Comparison of ENCODE assay signal across 8 cellular contexts in genomic region chr2:46545015-46545839, GRCh38. TPM values are rescaled to one million over a fixed set of nuclear protein-coding genes. Genes with fewer than 3 reads are reported as not detected.
DNase-seq lines count a peak whose midpoint lies in the region; ATAC-seq, FAIRE-seq and TF ChIP-seq lines count a peak whose summit lies in the region.

No MANE protein-coding gene starts in this region.

- TF ChIP-seq RAD21 in A549 (conservative IDR thresholded peaks at IDR 0.05 in 1 of 2, IDR thresholded peaks at IDR 0.05 in 1 of 2) = no peak

- no peaks in the 10 kb centered on the region for H3K27me3 ChIP-seq in Loucy (ENCODE audit: insufficient read depth, low read length, poor library complexity, severe bottlenecking)
- no peaks in the 10 kb centered on the region for H3K27me3 ChIP-seq in right cardiac atrium (ENCODE audit: control insufficient read depth, insufficient read depth)
- no peaks in the 10 kb centered on the region for H3K27me3 ChIP-seq in Caco-2 (replicated peaks; ENCODE audit: control insufficient read depth, insufficient read depth, low read length)

- no peak for TF ChIP-seq CTCF in A549 (IDR thresholded peaks at IDR 0.05)
- TF ChIP-seq CTCF in Loucy (conservative IDR thresholded peaks at IDR 0.05; ENCODE audit: low read length) = no peak
- TF ChIP-seq CTCF in Calu3 (IDR thresholded peaks at IDR 0.05; ENCODE audit: unreplicated experiment) = no peak
- TF ChIP-seq CTCF in Caco-2 (IDR thresholded peaks at IDR 0.05; ENCODE audit: insufficient read depth in 1 of 2, low read depth in 1 of 2, low read length in 1 of 2, severe bottlenecking in 1 of 2, unreplicated experiment in 1 of 2) = no peak

- BruUV-seq in Calu3 (replicated peaks; lab: Mats Ljungman, UMichigan) = no TSS peak
- no TSS peak for BruUV-seq in Caco-2 (replicated peaks; lab: Mats Ljungman, UMichigan)

- intact Hi-C loops in right cardiac atrium (cut with DNase I) = no loop called here
- intact Hi-C loops in Calu3 (cut with micrococcal nuclease; ENCODE audit: unreplicated experiment) = no loop called here
- intact Hi-C loops in Caco-2 (cut with micrococcal nuclease; ENCODE audit: unreplicated experiment) = no loop called here

- POLR2A ChIA-PET in A549 (lab: Yijun Ruan, JAX) (no interaction called here), Caco-2 (lab: Charles Lee) (no interaction called here)

- no peak for FAIRE-seq in A549 (lab: Jason Lieb, UNC)

- peaks cover 10% of the 10 kb centered on the region for H3K4me1 Mint-ChIP-seq in Calu3 (ENCODE audit: low read depth, unreplicated experiment)
- H3K4me1 Mint-ChIP-seq in Caco-2 (ENCODE audit: low read depth, unreplicated experiment) = peaks cover 6% of the 10 kb centered on the region

- H3K4me3 ChIP-seq in A549 (no peak overlapping the region), Loucy (ENCODE audit: low read length, poor library complexity, severe bottlenecking) (peak overlapping the region; percentile 82), right cardiac atrium (ENCODE audit: low read length) (no peak overlapping the region), Caco-2 (ENCODE audit: low read depth, low read length) (no peak overlapping the region)

- peaks cover 28% of the 10 kb centered on the region for H3K36me3 Mint-ChIP-seq in Calu3 (ENCODE audit: insufficient read depth, unreplicated experiment)
- peaks cover 6% of the 10 kb centered on the region for H3K36me3 Mint-ChIP-seq in Caco-2 (ENCODE audit: insufficient read depth, unreplicated experiment)

- 77% methylated on average over 7 of the region's 7 CpGs for WGBS in A549 (ENCODE audit: missing lambda C conversion rate)
- WGBS in right cardiac atrium = 48% methylated on average over 7 of the region's 7 CpGs

- CTCF ChIA-PET in A549 (lab: Yijun Ruan, JAX) (interaction anchor here (0.6 to 2.8 kb wide), 7 partner anchors 10 to 606 kb away, joined by 3 to 13 read pairs (median 3); no protein-coding TSS in a partner anchor), Calu3 (lab: Charles Lee) (no interaction called here), Caco-2 (lab: Charles Lee) (interaction anchor here (0.6 kb wide), 2 partner anchors 8 to 242 kb away, joined by 3 read pairs; no protein-coding TSS in a partner anchor)

- H3K36me3 ChIP-seq in Loucy (ENCODE audit: insufficient read depth, low read length) (no peaks in the 10 kb centered on the region), Caco-2 (ENCODE audit: control insufficient read depth, insufficient read depth, low read length) (no peaks in the 10 kb centered on the region)

- ATAC-seq in A549 (no peak), GM18907 (IDR thresholded peaks at IDR 0.05; ENCODE audit: unreplicated experiment) (peak; percentile 25), right cardiac atrium (no peak)

- H3K4me2 ChIP-seq in A549 (peak overlapping the region; percentile 99), Loucy (ENCODE audit: low read depth, low read length, poor library complexity, severe bottlenecking) (peak overlapping the region; percentile 86)

- no peak overlapping the region for H3K9ac ChIP-seq in Loucy (ENCODE audit: low read depth, low read length, poor library complexity, severe bottlenecking)

- H3K4me1 ChIP-seq in A549 (peaks cover 24% of the 10 kb centered on the region), Loucy (ENCODE audit: insufficient read depth, low read length, poor library complexity, severe bottlenecking) (peaks cover 32% of the 10 kb centered on the region), right cardiac atrium (ENCODE audit: control insufficient read depth, insufficient read depth, low read length) (peaks cover 42% of the 10 kb centered on the region), Caco-2 (0 out of 2 replicates have a peak, but pooled peaks cover 6% of the 10 kb centered on the region)

- H3K27me3 Mint-ChIP-seq in Calu3 (ENCODE audit: unreplicated experiment) (no peaks in the 10 kb centered on the region), Caco-2 (ENCODE audit: insufficient read depth, unreplicated experiment) (no peaks in the 10 kb centered on the region)

- H3K27ac ChIP-seq in A549 (no peak overlapping the region), right cardiac atrium (ENCODE audit: low read length) (peak overlapping the region; percentile 59)

- H3K9me3 Mint-ChIP-seq in Calu3 (ENCODE audit: low read depth, unreplicated experiment) (no peaks in the 10 kb centered on the region), Caco-2 (ENCODE audit: unreplicated experiment) (no peaks in the 10 kb centered on the region)

- DNase-seq in A549 (ENCODE audit: low read depth in 1 of 2, low spot score in 1 of 2) (no peak), right cardiac atrium (no peak), NCI-H2107 treated with DMSO at 0.1 percent for 48 hours (lab: John Stamatoyannopoulos, UW; ENCODE audit: unreplicated experiment) (no peak), activated gamma-delta T cell treated with Interleukin-2 at 50 U/mL for 16 hours (no peak), Calu3 (no peak), Caco-2 (no peak)

- no peak overlapping the region for H2AFZ ChIP-seq in Loucy (ENCODE audit: low read length)

- H3K27ac Mint-ChIP-seq in Calu3 (ENCODE audit: unreplicated experiment) (no peak overlapping the region), Caco-2 (ENCODE audit: unreplicated experiment) (no peak overlapping the region)

- TF ChIP-seq POLR2A in A549 (IDR thresholded peaks at IDR 0.05; ENCODE audit: low read length) = no peak

- H3F3A ChIP-seq in Loucy (ENCODE audit: low read depth) = no peaks in the 10 kb centered on the region

- H3K9me3 ChIP-seq in A549 (no peaks in the 10 kb centered on the region), Loucy (ENCODE audit: insufficient read depth, low read depth, low read length) (no peaks in the 10 kb centered on the region), right cardiac atrium (ENCODE audit: control insufficient read depth, low read length) (no peaks in the 10 kb centered on the region), Caco-2 (no peaks in the 10 kb centered on the region)

- H3K4me3 Mint-ChIP-seq in Calu3 (ENCODE audit: low read depth, unreplicated experiment) = no peak overlapping the region
- H3K4me3 Mint-ChIP-seq in Caco-2 (ENCODE audit: unreplicated experiment) = no peak overlapping the region

- peaks cover 12% of the 10 kb centered on the region; the same call in 1 of the 2 replicates for H3K79me2 ChIP-seq in Loucy (ENCODE audit: insufficient read depth, low read length)

- peaks cover 12% of the 10 kb centered on the region for H4K20me1 ChIP-seq in Loucy (ENCODE audit: insufficient read depth, low read length, poor library complexity, severe bottlenecking)

- TF ChIP-seq EP300 in A549 (IDR thresholded peaks at IDR 0.05) = no peak

- no peaks in the 10 kb centered on the region for H3K9me2 ChIP-seq in Loucy (replicated peaks; ENCODE audit: low read depth, low read length)

TF ChIP-seq in A549, 52 proteins besides CTCF, POLR2A, EP300 and RAD21 (continues in another document):
- TF ChIP-seq EHMT2 (IDR thresholded peaks at IDR 0.05; ENCODE audit: low read depth) = no peak
- TF ChIP-seq, protein P1, sequence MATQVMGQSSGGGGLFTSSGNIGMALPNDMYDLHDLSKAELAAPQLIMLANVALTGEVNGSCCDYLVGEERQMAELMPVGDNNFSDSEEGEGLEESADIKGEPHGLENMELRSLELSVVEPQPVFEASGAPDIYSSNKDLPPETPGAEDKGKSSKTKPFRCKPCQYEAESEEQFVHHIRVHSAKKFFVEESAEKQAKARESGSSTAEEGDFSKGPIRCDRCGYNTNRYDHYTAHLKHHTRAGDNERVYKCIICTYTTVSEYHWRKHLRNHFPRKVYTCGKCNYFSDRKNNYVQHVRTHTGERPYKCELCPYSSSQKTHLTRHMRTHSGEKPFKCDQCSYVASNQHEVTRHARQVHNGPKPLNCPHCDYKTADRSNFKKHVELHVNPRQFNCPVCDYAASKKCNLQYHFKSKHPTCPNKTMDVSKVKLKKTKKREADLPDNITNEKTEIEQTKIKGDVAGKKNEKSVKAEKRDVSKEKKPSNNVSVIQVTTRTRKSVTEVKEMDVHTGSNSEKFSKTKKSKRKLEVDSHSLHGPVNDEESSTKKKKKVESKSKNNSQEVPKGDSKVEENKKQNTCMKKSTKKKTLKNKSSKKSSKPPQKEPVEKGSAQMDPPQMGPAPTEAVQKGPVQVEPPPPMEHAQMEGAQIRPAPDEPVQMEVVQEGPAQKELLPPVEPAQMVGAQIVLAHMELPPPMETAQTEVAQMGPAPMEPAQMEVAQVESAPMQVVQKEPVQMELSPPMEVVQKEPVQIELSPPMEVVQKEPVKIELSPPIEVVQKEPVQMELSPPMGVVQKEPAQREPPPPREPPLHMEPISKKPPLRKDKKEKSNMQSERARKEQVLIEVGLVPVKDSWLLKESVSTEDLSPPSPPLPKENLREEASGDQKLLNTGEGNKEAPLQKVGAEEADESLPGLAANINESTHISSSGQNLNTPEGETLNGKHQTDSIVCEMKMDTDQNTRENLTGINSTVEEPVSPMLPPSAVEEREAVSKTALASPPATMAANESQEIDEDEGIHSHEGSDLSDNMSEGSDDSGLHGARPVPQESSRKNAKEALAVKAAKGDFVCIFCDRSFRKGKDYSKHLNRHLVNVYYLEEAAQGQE (IDR thresholded peaks at IDR 0.05) = no peak
- TF ChIP-seq BCL3 (IDR thresholded peaks at IDR 0.05) = no peak

RNA-seq across cellular contexts. Expression of gene ATP6V1E2, which starts 2.9 kb away (rescaled TPM):
- 32.4 and 45.6 TPM in 2 replicates for polyA plus RNA-seq in A549 (2011; rRNA removed)
- 17.3 and 19.6 TPM in 2 replicates for polyA plus RNA-seq in A549 (2012; cell fraction: cytosol; rRNA removed)
- 11.1 and 13.5 TPM in 2 replicates for polyA plus RNA-seq in A549 (2012; cell fraction: nucleus; rRNA removed)
- 18.6 to 22.7 TPM (median 19.1 TPM) in 3 replicates for polyA plus RNA-seq in A549 (2017; fragmentation: RNase III; extraction: RNeasy Plus Mini Kit Qiagen cat#74134 plus additional on column Dnase treatment)
- 34.1 and 36.4 TPM in 2 replicates for polyA minus RNA-seq in A549 (2011; rRNA and poly(A)+ RNA removed)
- total RNA-seq in right cardiac atrium = 1 to 10 TPM; 3.4 to 7.0 (median 6.3) TPM
- 3.5 TPM for polyA plus RNA-seq in right cardiac atrium
- total RNA-seq in Calu3 (2022) = 10.6 and 11.5 TPM in 2 replicates
- 9.1 and 10.3 TPM in 2 replicates for total RNA-seq in Caco-2 (2022)

RNA-seq across cellular contexts. Expression of gene RHOQ, which starts 2.9 kb away (rescaled TPM):
- polyA plus RNA-seq in A549 (2011; rRNA removed) (94.5 and 100 TPM in 2 replicates), A549 (2017; fragmentation: RNase III; extraction: RNeasy Plus Mini Kit Qiagen cat#74134 plus additional on column Dnase treatment) (58.8 to 75.5 TPM (median 63.0 TPM) in 3 replicates), right cardiac atrium (103 TPM)
- 30.3 and 31.8 TPM in 2 replicates for polyA plus RNA-seq in A549 (2012; cell fraction: cytosol; rRNA removed)
- polyA plus RNA-seq in A549 (2012; cell fraction: nucleus; rRNA removed) = 56.7 and 84.5 TPM in 2 replicates
- 38.0 and 38.5 TPM in 2 replicates for polyA minus RNA-seq in A549 (2011; rRNA and poly(A)+ RNA removed)
- total RNA-seq in right cardiac atrium (100 to 1,000 TPM; 144 to 169 (median 162) TPM), Calu3 (2022) (23.6 and 24.1 TPM in 2 replicates), Caco-2 (2022) (25.8 and 28.1 TPM in 2 replicates)
